Comparison of ENCODE assay signal across 8 cellular contexts in the genomic region with DNA sequence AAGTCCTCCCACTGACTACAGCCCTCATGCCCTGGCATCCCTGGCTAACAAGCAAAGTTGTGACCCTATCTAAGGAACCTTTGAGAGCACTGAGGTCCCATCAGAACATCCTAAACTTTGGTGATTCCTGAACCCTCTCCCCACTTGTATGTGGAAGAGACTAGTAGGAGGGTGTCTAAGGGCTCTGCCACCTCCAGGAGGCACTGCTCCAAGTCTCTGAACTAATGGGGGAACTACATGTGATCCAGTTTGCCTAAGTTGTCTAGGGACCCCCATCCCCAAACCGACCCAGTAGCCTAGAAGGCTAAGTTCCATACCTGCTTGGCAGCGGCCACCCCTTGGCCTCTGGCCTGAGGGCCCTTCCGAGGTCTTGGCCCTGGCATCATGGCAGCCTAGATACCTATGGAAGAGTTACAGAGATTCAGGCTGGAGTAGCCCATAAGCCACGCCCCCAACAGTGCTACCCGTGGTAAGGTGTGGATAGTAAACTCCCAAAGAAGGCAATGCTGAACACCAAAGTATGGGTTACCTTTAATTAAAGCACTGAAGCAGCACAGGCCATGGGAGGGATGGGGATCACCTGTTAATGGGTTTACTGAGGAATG. TPM values are rescaled to one million over a fixed set of nuclear protein-coding genes. Genes with fewer than 3 reads are reported as not detected.
DNase-seq lines count a peak whose midpoint lies in the region; ATAC-seq and TF ChIP-seq lines count a peak whose summit lies in the region.

No MANE protein-coding gene starts in this region.

- CTCF ChIA-PET in Caco-2 (lab: Charles Lee), result no interaction called here
- CTCF ChIA-PET in HEK293T (lab: Yijun Ruan, JAX), result interaction anchor here (0.7 kb wide), 1 partner anchor 426 kb away, joined by 4 read pairs; no protein-coding TSS in a partner anchor

- no peak for TF ChIP-seq CTCF in Caco-2 (IDR thresholded peaks at IDR 0.05; ENCODE audit: insufficient read depth in 1 of 2, low read depth in 1 of 2, low read length in 1 of 2, severe bottlenecking in 1 of 2, unreplicated experiment in 1 of 2)
- peak; percentile 9 for TF ChIP-seq CTCF in NB4 (IDR thresholded peaks at IDR 0.05; ENCODE audit: low read depth, low read length)
- no peak for TF ChIP-seq CTCF in osteoblast (IDR thresholded peaks at IDR 0.05; ENCODE audit: extremely low read depth, low read depth, low read length)
- no peak for TF ChIP-seq CTCF in omental fat pad (IDR thresholded peaks at IDR 0.05)

- H3K36me3 ChIP-seq in Caco-2 (ENCODE audit: control insufficient read depth, insufficient read depth, low read length), result peaks cover 2% of the 10 kb centered on the region
- H3K36me3 ChIP-seq in ectodermal cell (ENCODE audit: control insufficient read depth, insufficient read depth, low read length), result peaks cover 24% of the 10 kb centered on the region
- H3K36me3 ChIP-seq in osteoblast (ENCODE audit: insufficient read depth, low read length), result peaks cover 40% of the 10 kb centered on the region

- no peak overlapping the region for H2AFZ ChIP-seq in osteoblast (ENCODE audit: low read length)

- H3K27ac ChIP-seq in ectodermal cell (ENCODE audit: insufficient read depth, low read depth, low read length, poor library complexity, severe bottlenecking) (no peak overlapping the region), osteoblast (ENCODE audit: low read depth, low read length) (peak overlapping the region; percentile 83)

- BruUV-seq in Caco-2 (replicated peaks; lab: Mats Ljungman, UMichigan), result no TSS peak

- no peaks in the 10 kb centered on the region for H3K27me3 Mint-ChIP-seq in Caco-2 (ENCODE audit: insufficient read depth, unreplicated experiment)

- H3K9me3 ChIP-seq in Caco-2, result no peaks in the 10 kb centered on the region
- no peaks in the 10 kb centered on the region for H3K9me3 ChIP-seq in ectodermal cell (ENCODE audit: control insufficient read depth, low read length)
- H3K9me3 ChIP-seq in osteoblast (ENCODE audit: low read depth, low read length), result no peaks in the 10 kb centered on the region

- peaks cover 3% of the 10 kb centered on the region for H4K20me1 ChIP-seq in osteoblast (ENCODE audit: insufficient read depth, low read length)

- no peaks in the 10 kb centered on the region for H3K9me3 Mint-ChIP-seq in Caco-2 (ENCODE audit: unreplicated experiment)

- H3K27ac Mint-ChIP-seq in Caco-2 (ENCODE audit: unreplicated experiment), result peak overlapping the region; percentile 95

- H3K79me2 ChIP-seq in osteoblast (ENCODE audit: insufficient read depth, low read length), result peaks cover 39% of the 10 kb centered on the region

- H3K4me3 Mint-ChIP-seq in Caco-2 (ENCODE audit: unreplicated experiment), result peak overlapping the region; percentile 96

- H3K4me2 ChIP-seq in osteoblast (ENCODE audit: insufficient read depth, low read length), result peak overlapping the region; percentile 84

- intact Hi-C loops in Caco-2 (cut with micrococcal nuclease; ENCODE audit: unreplicated experiment), result no loop called here

- no peaks in the 10 kb centered on the region for H3K27me3 ChIP-seq in Caco-2 (replicated peaks; ENCODE audit: control insufficient read depth, insufficient read depth, low read length)
- no peaks in the 10 kb centered on the region for H3K27me3 ChIP-seq in ectodermal cell (ENCODE audit: control insufficient read depth, insufficient read depth, low read length, poor library complexity, severe bottlenecking)
- H3K27me3 ChIP-seq in osteoblast (ENCODE audit: insufficient read depth, low read length), result no peaks in the 10 kb centered on the region

- no peak for DNase-seq in Caco-2
- no peak for DNase-seq in NB4 (ENCODE audit: low read depth)
- peak; percentile 75 for DNase-seq in osteoblast (ENCODE audit: insufficient read length, low spot score, missing footprints)
- DNase-seq in HEK293T (ENCODE audit: extremely low spot score), result no peak
- DNase-seq in omental fat pad (ENCODE audit: low spot score), result no peak
- no peak for DNase-seq in stimulated activated CD4-positive, alpha-beta T cell treated with anti-CD3 and anti-CD28 coated beads, Interleukin-2, amount 100 ng/mL, for 48 hours

- TF ChIP-seq POLR2A in NB4 (IDR thresholded peaks at IDR 0.05; ENCODE audit: extremely low read depth, insufficient read length), result no peak

- no peak for ATAC-seq in omental fat pad (ENCODE audit: low FRiP score)
- no peak for ATAC-seq in HG02763 (IDR thresholded peaks at IDR 0.05; ENCODE audit: unreplicated experiment)

- POLR2A ChIA-PET in Caco-2 (lab: Charles Lee), result no interaction called here
- POLR2A ChIA-PET in HEK293T (lab: Yijun Ruan, JAX), result interaction anchor here (0.8 to 2.9 kb wide), 4 partner anchors 7 to 40 kb away, joined by 3 to 18 read pairs (median 5); a partner anchor contains a TSS

- peaks cover 6% of the 10 kb centered on the region for H3K4me1 Mint-ChIP-seq in Caco-2 (ENCODE audit: low read depth, unreplicated experiment)

- WGBS in ectodermal cell, 2 experiments, result 86 to 88% methylated on average over 5 of the region's 5 CpGs

- H3K4me1 ChIP-seq in Caco-2 (peaks cover 6% of the 10 kb centered on the region; the same call in 1 of the 2 replicates), ectodermal cell (ENCODE audit: control insufficient read depth, insufficient read depth, low read length) (peaks cover 7% of the 10 kb centered on the region), osteoblast (ENCODE audit: insufficient read depth, low read length) (peaks cover 15% of the 10 kb centered on the region)

- H3K4me3 ChIP-seq in Caco-2 (ENCODE audit: low read depth, low read length) (no peak overlapping the region), NB4 (ENCODE audit: low read depth, low read length) (peak overlapping the region; percentile 87), ectodermal cell (ENCODE audit: insufficient read depth, low read depth, low read length) (peak overlapping the region; percentile 84), osteoblast (ENCODE audit: insufficient read depth, low read length) (no peak overlapping the region)

- peaks cover 45% of the 10 kb centered on the region for H3K36me3 Mint-ChIP-seq in Caco-2 (ENCODE audit: insufficient read depth, unreplicated experiment)

TF ChIP-seq in HEK293T, 16 proteins besides CTCF, POLR2A, EP300 and RAD21:
- no peak for TF ChIP-seq SP1 (IDR thresholded peaks at IDR 0.05)
- TF ChIP-seq L3MBTL2 (conservative IDR thresholded peaks at IDR 0.05), result no peak
- no peak for TF ChIP-seq SUZ12 (IDR thresholded peaks at IDR 0.05)
- no peak for TF ChIP-seq LEF1 (IDR thresholded peaks at IDR 0.05; ENCODE audit: borderline replicate concordance)
- TF ChIP-seq ARNT (IDR thresholded peaks at IDR 0.05), result no peak
- TF ChIP-seq ZNF384 (IDR thresholded peaks at IDR 0.05), result no peak
- TF ChIP-seq TARDBP (IDR thresholded peaks at IDR 0.05), result no peak
- TF ChIP-seq HDGF (IDR thresholded peaks at IDR 0.05; ENCODE audit: borderline replicate concordance), result no peak
- TF ChIP-seq FOXA1 (IDR thresholded peaks at IDR 0.05), result no peak

RNA-seq across cellular contexts. Expression of a gene that starts 1.7 kb away (rescaled TPM):
- total RNA-seq in Caco-2 (2022) (31.1 and 32.4 TPM in 2 replicates), osteoblast (39.8 and 41.6 TPM in 2 replicates), omental fat pad (10 to 100 TPM; 23.8 to 33.9 (median 29.9) TPM)
- polyA plus RNA-seq in ectodermal cell (2013, experiment 1 of 4), result 21.8 TPM
- 26.7 TPM for polyA plus RNA-seq in ectodermal cell (2013, experiment 2 of 4)
- polyA plus RNA-seq in ectodermal cell (2013, experiment 3 of 4), result 13.5 TPM
- 29.4 TPM for polyA plus RNA-seq in ectodermal cell (2013, experiment 4 of 4)

RNA-seq across cellular contexts. Expression of a gene that starts 39.9 kb away (rescaled TPM):
- total RNA-seq in Caco-2 (2022) (12.1 and 14.0 TPM in 2 replicates), osteoblast (0.72 and 1.2 TPM in 2 replicates), omental fat pad (1 to 10 TPM in 2 of 4 donors, under 1 TPM in 2; 0.25 to 1.6 (median 0.92) TPM)
- polyA plus RNA-seq in ectodermal cell (2013, experiment 1 of 4), result 52.2 TPM
- 49.4 TPM for polyA plus RNA-seq in ectodermal cell (2013, experiment 2 of 4)
- 37.4 TPM for polyA plus RNA-seq in ectodermal cell (2013, experiment 3 of 4)
- polyA plus RNA-seq in ectodermal cell (2013, experiment 4 of 4), result 34.4 TPM

RNA-seq across cellular contexts. Expression of a gene that starts 40.1 kb away (rescaled TPM):
- total RNA-seq in Caco-2 (2022), result 40.4 and 43.1 TPM in 2 replicates
- polyA plus RNA-seq in ectodermal cell (2013, experiment 1 of 4), result 65.2 TPM
- polyA plus RNA-seq in ectodermal cell (2013, experiment 2 of 4), result 62.7 TPM
- polyA plus RNA-seq in ectodermal cell (2013, experiment 3 of 4), result 57.8 TPM
- polyA plus RNA-seq in ectodermal cell (2013, experiment 4 of 4), result 58.2 TPM
- 6.2 and 7.7 TPM in 2 replicates for total RNA-seq in osteoblast
- total RNA-seq in omental fat pad, result 10 to 100 TPM; 10.7 to 24.0 (median 13.8) TPM

Comparison
In these comparisons a context has a peak if more than half of its experiments do, and no peak if none do; other contexts are left out.
1. H3K4me3 ChIP-seq: peak in NB4 (single experiment) and ectodermal cell (single experiment); none in Caco-2 (single experiment) and osteoblast (single experiment).